In the genomic region with DNA sequence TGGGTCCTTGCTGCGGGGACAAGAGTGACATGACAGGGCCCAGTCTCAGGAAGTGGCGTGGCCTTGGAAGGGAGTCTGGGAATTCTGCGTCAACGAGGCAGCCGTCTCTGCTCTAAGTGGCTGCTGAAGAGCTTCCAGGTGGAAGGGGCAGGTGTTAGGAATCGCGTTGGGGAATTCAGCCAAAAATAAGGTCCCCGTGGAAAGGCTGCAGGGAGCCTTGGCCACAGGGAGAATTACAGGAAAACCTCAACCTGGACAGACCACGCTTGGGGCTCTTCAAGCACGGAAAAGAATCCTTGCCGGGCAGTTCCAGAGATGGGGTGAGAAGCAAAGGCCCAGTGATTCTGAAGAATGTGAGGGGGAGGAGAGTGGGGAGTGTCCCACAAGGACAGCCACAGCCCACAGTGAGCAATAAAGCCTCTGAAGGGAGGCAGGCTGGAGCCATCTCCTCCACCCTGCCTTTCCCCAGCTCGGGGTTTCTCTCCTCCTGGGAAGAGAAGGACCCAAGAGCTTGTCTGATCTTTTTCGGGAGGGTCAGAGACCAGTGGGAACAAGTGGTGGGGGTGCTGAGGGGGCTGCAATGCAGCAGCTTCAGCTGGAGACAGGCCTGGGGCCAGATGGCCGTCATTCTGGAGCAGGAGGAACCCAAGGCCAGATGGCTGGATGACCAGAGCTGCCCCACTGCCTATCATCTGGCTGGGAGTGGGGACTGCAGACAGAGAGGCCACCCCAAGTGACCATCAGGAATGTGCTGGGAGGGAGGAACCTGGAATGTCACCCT, we compare ENCODE assay signal across 12 cellular contexts.
A peak's percentile ranks its signal among the peaks of the same experiment; 100 is the strongest.
DNase-seq lines count a peak whose midpoint lies in the region; ATAC-seq and TF ChIP-seq lines count a peak whose summit lies in the region.
"Had no signal": no experiment of that assay in that cellular context is flagged by ENCODE, and none has a peak within 500 bp of the region (broad histone marks: within the 10 kb centered on the region; RNA-seq: fewer than 3 reads in every experiment).

No MANE protein-coding gene starts in this region.

- no peak overlapping the region for H3K4me3 ChIP-seq in esophagus squamous epithelium
- H3K4me3 ChIP-seq: ascending aorta had no signal

- H3K27me3 ChIP-seq in esophagus squamous epithelium = no peaks in the 10 kb centered on the region
- H3K27me3 ChIP-seq: ascending aorta had no signal

- no peak for ATAC-seq in HG03571 (IDR thresholded peaks at IDR 0.05; ENCODE audit: unreplicated experiment)

- DNase-seq in Daoy (ENCODE audit: low read depth) (peak; percentile 6), NCI-H2107 (lab: John Stamatoyannopoulos, UW) (peak; percentile 51), esophagus squamous epithelium (lab: John Stamatoyannopoulos, UW) (no peak), renal cortical epithelial cell (ENCODE audit: low read depth) (peak; percentile 91), posterior vena cava (ENCODE audit: low spot score) (no peak)
- DNase-seq in activated T-helper 1 cell treated with anti-CD3 and anti-CD28 coated beads, Interleukin-12 subunit alpha, Interleukin-12 subunit beta, Interleukin-2, Interleukin-4 antibody, amounts not matched to agents 30 ng/mL and 10 ng/mL and 1 ng/mL, durations not matched to agents 14 hours and 24 hours and 36 hours (ENCODE audit: low spot score) = no peak
- DNase-seq: effector memory CD4-positive, alpha-beta T cell had no signal

- intact Hi-C loops in esophagus squamous epithelium (cut with DNase I) = loop anchor here (10.0 kb wide), 2 partner anchors 308 to 408 kb away; no protein-coding TSS in a partner anchor
- intact Hi-C loops in posterior vena cava (cut with DNase I) = loop anchor here in 1 of 2 donors (10.0 kb wide), 2 partner anchors 98 to 318 kb away; no protein-coding TSS in a partner anchor
- intact Hi-C loops in activated T-helper 1 cell treated with anti-CD3 and anti-CD28 coated beads, Interleukin-12 subunit alpha, Interleukin-12 subunit beta, Interleukin-2, Interleukin-4 antibody, amounts not matched to agents 30 ng/mL and 10 ng/mL and 1 ng/mL, durations not matched to agents 14 hours and 24 hours and 36 hours (cut with micrococcal nuclease) = loop anchor here (1.0 to 10.0 kb wide), 2 partner anchors 40 to 288 kb away; no protein-coding TSS in a partner anchor

- H3K4me3 Mint-ChIP-seq in activated T-helper 1 cell treated with anti-CD3 and anti-CD28 coated beads, Interleukin-12 subunit alpha, Interleukin-12 subunit beta, Interleukin-2, Interleukin-4 antibody, amounts not matched to agents 30 ng/mL and 10 ng/mL and 1 ng/mL, durations not matched to agents 14 hours and 24 hours and 36 hours = no peak overlapping the region
- H3K4me3 Mint-ChIP-seq: CD4-positive, alpha-beta T cell; T-helper 1 cell treated with Interleukin-12 subunit alpha and Interleukin-12 subunit beta and Interleukin-4 antibody, amounts not matched to agents 30 μg/mL and 1 μg/mL, for 36 hours had no signal

- TF ChIP-seq POLR2A in esophagus squamous epithelium (IDR thresholded peaks at IDR 0.05) = no peak

- H3K9me3 Mint-ChIP-seq in activated T-helper 1 cell treated with anti-CD3 and anti-CD28 coated beads, Interleukin-12 subunit alpha, Interleukin-12 subunit beta, Interleukin-2, Interleukin-4 antibody, amounts not matched to agents 30 ng/mL and 10 ng/mL and 1 ng/mL, durations not matched to agents 14 hours and 24 hours and 36 hours = no peaks in the 10 kb centered on the region
- H3K9me3 Mint-ChIP-seq: CD4-positive, alpha-beta T cell; T-helper 1 cell treated with Interleukin-12 subunit alpha and Interleukin-12 subunit beta and Interleukin-4 antibody, amounts not matched to agents 30 μg/mL and 1 μg/mL, for 36 hours had no signal

- no peaks in the 10 kb centered on the region for H3K9me3 ChIP-seq in esophagus squamous epithelium
- H3K9me3 ChIP-seq: ascending aorta, neutrophil had no signal

- no peaks in the 10 kb centered on the region for H3K27me3 Mint-ChIP-seq in activated T-helper 1 cell treated with anti-CD3 and anti-CD28 coated beads, Interleukin-12 subunit alpha, Interleukin-12 subunit beta, Interleukin-2, Interleukin-4 antibody, amounts not matched to agents 30 ng/mL and 10 ng/mL and 1 ng/mL, durations not matched to agents 14 hours and 24 hours and 36 hours (ENCODE audit: insufficient read depth)
- H3K27me3 Mint-ChIP-seq: CD4-positive, alpha-beta T cell had no signal

- H3K36me3 Mint-ChIP-seq in activated T-helper 1 cell treated with anti-CD3 and anti-CD28 coated beads, Interleukin-12 subunit alpha, Interleukin-12 subunit beta, Interleukin-2, Interleukin-4 antibody, amounts not matched to agents 30 ng/mL and 10 ng/mL and 1 ng/mL, durations not matched to agents 14 hours and 24 hours and 36 hours (ENCODE audit: low read depth) = no peaks in the 10 kb centered on the region

- no peak overlapping the region for H3K27ac Mint-ChIP-seq in activated T-helper 1 cell treated with anti-CD3 and anti-CD28 coated beads, Interleukin-12 subunit alpha, Interleukin-12 subunit beta, Interleukin-2, Interleukin-4 antibody, amounts not matched to agents 30 ng/mL and 10 ng/mL and 1 ng/mL, durations not matched to agents 14 hours and 24 hours and 36 hours
- H3K27ac Mint-ChIP-seq: CD4-positive, alpha-beta T cell; T-helper 1 cell treated with Interleukin-12 subunit alpha and Interleukin-12 subunit beta and Interleukin-4 antibody, amounts not matched to agents 30 μg/mL and 1 μg/mL, for 36 hours had no signal

- WGBS in esophagus squamous epithelium, 2 donors = 76 to 81% methylated on average over 9 to 14 of the region's 14 CpGs

- no peak for TF ChIP-seq CTCF in esophagus squamous epithelium (IDR thresholded peaks at IDR 0.05)

- peak overlapping the region in 3 of 4 donors; percentile 44 to 63 (median 62) for H3K27ac ChIP-seq in esophagus squamous epithelium
- H3K27ac ChIP-seq: ascending aorta, neutrophil had no signal

- peaks cover 10 to 73% (median 16%) of the 10 kb centered on the region in 3 donors for H3K36me3 ChIP-seq in esophagus squamous epithelium
- H3K36me3 ChIP-seq: neutrophil had no signal

- H3K4me1 ChIP-seq in esophagus squamous epithelium = peaks cover 13 to 78% (median 20%) of the 10 kb centered on the region in 3 donors

- no peaks in the 10 kb centered on the region for H3K4me1 Mint-ChIP-seq in activated T-helper 1 cell treated with anti-CD3 and anti-CD28 coated beads, Interleukin-12 subunit alpha, Interleukin-12 subunit beta, Interleukin-2, Interleukin-4 antibody, amounts not matched to agents 30 ng/mL and 10 ng/mL and 1 ng/mL, durations not matched to agents 14 hours and 24 hours and 36 hours (ENCODE audit: low read depth)

Comparison
In these comparisons a context has a peak if more than half of its experiments do, and no peak if none do; other contexts are left out.
1. DNase-seq: peak in Daoy (single experiment), NCI-H2107 (single experiment) and renal cortical epithelial cell (single experiment); none in esophagus squamous epithelium (single experiment), posterior vena cava (single experiment) and activated T-helper 1 cell treated with anti-CD3 and anti-CD28 coated beads, Interleukin-12 subunit alpha, Interleukin-12 subunit beta, Interleukin-2, Interleukin-4 antibody, amounts not matched to agents 30 ng/mL and 10 ng/mL and 1 ng/mL, durations not matched to agents 14 hours and 24 hours and 36 hours (single experiment).